ENCODE assay signal across 8 cellular contexts in genomic region chr17:47742319-47743181, GRCh38. TPM values are rescaled to one million over a fixed set of nuclear protein-coding genes. Genes with fewer than 3 reads are reported as not detected.
DNase-seq lines count a peak whose midpoint lies in the region; ATAC-seq and TF ChIP-seq lines count a peak whose summit lies in the region.

No MANE protein-coding gene starts in this region.

- no peak overlapping the region for H3K4me3 ChIP-seq in heart left ventricle
- no peak overlapping the region; a peak in 1 of 4 replicates for H3K4me3 ChIP-seq in SK-N-SH (ENCODE audit: low read depth in 2 of 2, low read length in 1 of 2)
- no peak overlapping the region for H3K4me3 ChIP-seq in neutrophil (ENCODE audit: low read depth in 1 of 2, low read length in 1 of 2)

- no peaks in the 10 kb centered on the region for H3K79me2 ChIP-seq in SK-N-SH (ENCODE audit: insufficient read depth)

- no peak overlapping the region for H3K4me2 ChIP-seq in SK-N-SH

- H3K9me3 ChIP-seq in heart left ventricle (no peaks in the 10 kb centered on the region), SK-N-SH (no peaks in the 10 kb centered on the region), neutrophil (no peaks in the 10 kb centered on the region)

- no peaks in the 10 kb centered on the region for H3F3A ChIP-seq in SK-N-SH (replicated peaks; ENCODE audit: insufficient read depth)

- TF ChIP-seq CTCF in heart left ventricle (IDR thresholded peaks at IDR 0.05) (peak in 7 of 12 donors; percentile 14 to 42 (median 29)), SK-N-SH (IDR thresholded peaks at IDR 0.05) (peak; percentile 61), neutrophil (IDR thresholded peaks at IDR 0.05) (peak; percentile 9)

- H3K27me3 ChIP-seq in heart left ventricle (peaks cover 4 to 54% (median 24%) of the 10 kb centered on the region in 9 donors), SK-N-SH (ENCODE audit: insufficient read depth) (peaks cover 86% of the 10 kb centered on the region), neutrophil (peaks cover 83% of the 10 kb centered on the region)

- H4K20me1 ChIP-seq in SK-N-SH (ENCODE audit: insufficient read depth), result no peaks in the 10 kb centered on the region

- peaks cover 0 to 9% (median 0%) of the 10 kb centered on the region in 12 donors for H3K4me1 ChIP-seq in heart left ventricle
- peaks cover 0 to 6% of the 10 kb centered on the region in 2 experiments; a peak in 1 of 4 replicates for H3K4me1 ChIP-seq in SK-N-SH (ENCODE audit: control insufficient read depth in 1 of 2, insufficient read depth in 2 of 2, low read depth in 1 of 2, low read length in 1 of 2)
- H3K4me1 ChIP-seq in neutrophil (ENCODE audit: control insufficient read depth in 1 of 2, insufficient read depth in 1 of 2, low read depth in 1 of 2, low read length in 1 of 2), result no peaks in the 10 kb centered on the region

- peak in 1 of 4 donors; percentile 37 for ATAC-seq in heart left ventricle
- ATAC-seq in Right ventricle myocardium superior (ENCODE audit: poor library complexity), result no peak
- ATAC-seq in HG02759 (IDR thresholded peaks at IDR 0.05; ENCODE audit: unreplicated experiment), result no peak

- no peak for TF ChIP-seq EP300 in SK-N-SH (IDR thresholded peaks at IDR 0.05; ENCODE audit: borderline replicate concordance in 1 of 2, low read depth in 1 of 2, low read length in 1 of 2)

- peak; percentile 88 for TF ChIP-seq RAD21 in SK-N-SH (IDR thresholded peaks at IDR 0.05; ENCODE audit: low read length)

- CTCF ChIA-PET in SK-N-SH (lab: Yijun Ruan, JAX), result interaction anchor here (0.6 to 13.6 kb wide), 44 partner anchors 10 to 205 kb away, joined by 3 to 211 read pairs (median 4); partner anchors contain the start of genes TBKBP1 and TBX21

- no peak for DNase-seq in heart left ventricle
- DNase-seq in Right ventricle myocardium superior, result no peak
- peak; percentile 95 for DNase-seq in SK-N-SH
- DNase-seq in cerebellar cortex (ENCODE audit: low spot score), result peak; percentile 18
- DNase-seq in GM19238 (ENCODE audit: insufficient read length, low spot score), result no peak
- DNase-seq in NCI-H2196 treated with DMSO at 0.1 percent for 48 hours (lab: John Stamatoyannopoulos, UW; ENCODE audit: unreplicated experiment), result no peak

- H3K36me3 ChIP-seq in heart left ventricle (no peaks in the 10 kb centered on the region), SK-N-SH (replicated peaks in 1 of 2; ENCODE audit: control insufficient read depth in 1 of 2, insufficient read depth in 2 of 2, low read length in 1 of 2) (no peaks in the 10 kb centered on the region), neutrophil (no peaks in the 10 kb centered on the region)

- H3K27ac ChIP-seq in heart left ventricle (no peak overlapping the region), SK-N-SH (ENCODE audit: low read depth in 2 of 2, low read length in 1 of 2) (no peak overlapping the region), neutrophil (no peak overlapping the region)

- H3K9ac ChIP-seq in SK-N-SH, result no peak overlapping the region

- 30 to 40% (median 33%) methylated on average over 23 to 26 of the region's 26 CpGs for WGBS in heart left ventricle, 4 donors
- WGBS in SK-N-SH (ENCODE audit: low lambda C conversion rate), result 43% methylated on average over 26 of the region's 26 CpGs

- intact Hi-C loops in heart left ventricle (cut with DNase I), result no loop called here
- intact Hi-C loops in Right ventricle myocardium superior (cut with DNase I), result no loop called here

- no peak overlapping the region for H2AFZ ChIP-seq in SK-N-SH (ENCODE audit: low read depth)

- no peaks in the 10 kb centered on the region for H3K9me2 ChIP-seq in SK-N-SH

- POLR2A ChIA-PET in SK-N-SH (lab: Yijun Ruan, JAX), result interaction anchor here (0.6 to 0.9 kb wide), 3 partner anchors 10 to 83 kb away, joined by 3 read pairs; partner anchors contain the start of gene TBX21

- TF ChIP-seq POLR2A in heart left ventricle (IDR thresholded peaks at IDR 0.05), result no peak

TF ChIP-seq in SK-N-SH, 30 proteins besides CTCF, POLR2A, EP300 and RAD21:
- peak; percentile 78 for TF ChIP-seq SMC3 (IDR thresholded peaks at IDR 0.05; ENCODE audit: low read depth, low read length)
- TF ChIP-seq FOXJ3 (CRISPR knock-in tag; IDR thresholded peaks at IDR 0.05), result no peak
- TF ChIP-seq MXI1 (IDR thresholded peaks at IDR 0.05; ENCODE audit: low read depth, low read length), result no peak
- 0 out of 2 replicates have a peak, but pooled peaks have one; percentile 19 for TF ChIP-seq NFIC (IDR thresholded peaks at IDR 0.05; ENCODE audit: borderline replicate concordance)
- no peak for TF ChIP-seq RXRA (IDR thresholded peaks at IDR 0.05; ENCODE audit: borderline replicate concordance, low read depth)
- TF ChIP-seq FOSL2 (IDR thresholded peaks at IDR 0.05; ENCODE audit: borderline replicate concordance, low read depth), result no peak
- no peak for TF ChIP-seq PBX3 (IDR thresholded peaks at IDR 0.05)
- TF ChIP-seq YY1 (IDR thresholded peaks at IDR 0.05; ENCODE audit: low read depth), result no peak
- no peak for TF ChIP-seq IRF3 (IDR thresholded peaks at IDR 0.05; ENCODE audit: low read depth, low read length)

RNA-seq across cellular contexts. Expression of gene TBX21, which starts 9.5 kb away (rescaled TPM):
- total RNA-seq in heart left ventricle (1 to 10 TPM in 1 of 9 donors, under 1 TPM in 6, not detected in 2; 0.09 to 3.2 (median 0.28) TPM), Right ventricle myocardium superior (0.32 TPM)
- polyA plus RNA-seq in heart left ventricle (under 1 TPM; 0.07 to 0.15 TPM), SK-N-SH (2012; rRNA removed) (not detected in 2 replicates)
- not detected in 2 replicates for polyA plus RNA-seq in SK-N-SH (2012; cell fraction: cytosol; rRNA removed)
- not detected in 2 replicates for polyA plus RNA-seq in SK-N-SH (2012; cell fraction: nucleus; rRNA removed)

RNA-seq across cellular contexts. Expression of gene TBKBP1, which starts 48.6 kb away (rescaled TPM):
- total RNA-seq in heart left ventricle (10 to 100 TPM; 11.3 to 24.8 (median 12.0) TPM), Right ventricle myocardium superior (16.3 TPM)
- polyA plus RNA-seq in heart left ventricle (10 to 100 TPM; 14.8 to 23.8 TPM), SK-N-SH (2012; rRNA removed) (11.5 and 14.4 TPM in 2 replicates)
- polyA plus RNA-seq in SK-N-SH (2012; cell fraction: cytosol; rRNA removed), result 7.3 and 10.0 TPM in 2 replicates
- 83.8 and 86.9 TPM in 2 replicates for polyA plus RNA-seq in SK-N-SH (2012; cell fraction: nucleus; rRNA removed)

Comparison
In these comparisons a context has a peak if more than half of its experiments do, and no peak if none do; other contexts are left out.
1. DNase-seq: peak in SK-N-SH (single experiment) and cerebellar cortex (single experiment); none in heart left ventricle (0 of 5), Right ventricle myocardium superior (single experiment), GM19238 (single experiment) and NCI-H2196 treated with DMSO at 0.1 percent for 48 hours (single experiment).
2. CTCF ChIP-seq: peak in every context shown above with its lines; median percentile 61 in SK-N-SH; 29 in heart left ventricle; 9 in neutrophil.